In the genomic region with DNA sequence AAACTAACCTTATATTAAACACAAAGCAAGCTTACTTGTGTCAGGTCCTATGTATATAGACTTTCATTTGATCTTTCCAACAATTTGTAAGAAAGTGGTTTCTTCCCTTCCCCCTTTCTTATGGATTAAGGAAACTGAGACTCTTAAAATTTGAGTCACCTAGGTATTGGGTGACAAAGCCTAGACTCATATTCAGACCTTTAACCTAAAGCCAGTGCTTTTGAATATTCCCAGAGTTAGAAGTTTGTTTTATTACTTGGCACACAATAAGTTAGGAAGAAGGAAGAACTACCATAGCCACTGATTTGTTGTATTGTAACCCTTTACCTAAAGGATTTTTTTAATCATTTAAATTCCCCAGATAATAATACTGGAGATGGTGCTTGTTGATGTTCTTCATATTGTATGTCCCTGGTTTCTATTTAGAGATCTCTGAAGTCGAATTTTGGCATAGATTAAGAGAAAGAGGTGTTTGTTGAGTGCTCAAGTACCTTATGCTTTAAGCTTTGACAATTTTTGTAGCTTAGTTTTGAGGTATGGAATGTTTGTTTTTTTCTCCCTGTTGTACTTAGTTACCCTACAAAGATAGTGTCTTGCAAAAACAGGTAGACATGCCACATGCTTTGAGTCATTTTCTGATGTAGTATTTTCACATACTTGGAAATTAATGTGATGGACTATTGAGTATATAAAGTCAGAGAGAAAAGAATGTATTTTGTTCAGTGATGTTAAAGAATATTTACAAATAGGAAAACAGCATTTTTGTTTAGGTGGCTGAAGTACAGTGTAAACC, we compare ENCODE assay signal across 20 cellular contexts. TPM values are rescaled to one million over a fixed set of nuclear protein-coding genes. Genes with fewer than 3 reads are reported as not detected.
DNase-seq lines count a peak whose midpoint lies in the region; ATAC-seq and TF ChIP-seq lines count a peak whose summit lies in the region.
"Had no signal": no experiment of that assay in that cellular context is flagged by ENCODE, and none has a peak within 500 bp of the region (broad histone marks: within the 10 kb centered on the region; RNA-seq: fewer than 3 reads in every experiment).

No MANE protein-coding gene starts in this region.

- no peak for TF ChIP-seq POLR2A in gastroesophageal sphincter (IDR thresholded peaks at IDR 0.05)

- intact Hi-C loops in Calu3 (cut with micrococcal nuclease; ENCODE audit: unreplicated experiment): loop anchor here (10.0 kb wide), 1 partner anchor 524 kb away; no protein-coding TSS in a partner anchor
- intact Hi-C loops in mammary epithelial cell (cut with micrococcal nuclease): no loop called here

- H3K4me1 ChIP-seq in mammary epithelial cell (ENCODE audit: insufficient read depth, low read length) (peaks cover 29% of the 10 kb centered on the region), gastroesophageal sphincter (peaks cover 18 to 100% (median 28%) of the 10 kb centered on the region in 3 donors)

- H3K36me3 ChIP-seq in mammary epithelial cell (ENCODE audit: insufficient read depth, low read length) (peaks cover 7% of the 10 kb centered on the region), gastroesophageal sphincter (no peaks in the 10 kb centered on the region)
- H3K36me3 ChIP-seq: thyroid gland had no signal

- H3K9me3 ChIP-seq in mammary epithelial cell (replicated peaks; ENCODE audit: insufficient read depth, low read length) (no peaks in the 10 kb centered on the region), gastroesophageal sphincter (no peaks in the 10 kb centered on the region)
- H3K9me3 ChIP-seq: thyroid gland had no signal

- H3K27me3 Mint-ChIP-seq in Calu3 (ENCODE audit: unreplicated experiment) (no peaks in the 10 kb centered on the region), mesothelial cell of epicardium (ENCODE audit: low read depth) (no peaks in the 10 kb centered on the region)

- 90% methylated on average over 1 of the region's 1 CpG for WGBS in mammary epithelial cell (ENCODE audit: low coverage, missing lambda C conversion rate)
- 21 to 43% methylated on average over 1 of the region's 1 CpG for WGBS in gastroesophageal sphincter (ENCODE audit: low coverage in 1 of 2), 2 donors

- TF ChIP-seq EP300 in gastroesophageal sphincter (IDR thresholded peaks at IDR 0.05): no peak

- BruUV-seq in Calu3 (replicated peaks; lab: Mats Ljungman, UMichigan): no TSS peak
- BruUV-seq in mammary epithelial cell (replicated peaks; lab: Mats Ljungman, UMichigan): TSS peak; percentile 94

- H3K4me1 Mint-ChIP-seq in Calu3 (ENCODE audit: low read depth, unreplicated experiment) (peaks cover 65% of the 10 kb centered on the region), mesothelial cell of epicardium (peaks cover 73% of the 10 kb centered on the region)

- peaks cover 98% of the 10 kb centered on the region for H3K79me2 ChIP-seq in mammary epithelial cell (ENCODE audit: insufficient read depth, low read length)

- in situ Hi-C loops in mammary epithelial cell (cut with MboI; ENCODE audit: low sequenced_read_pairs in 2 of 2): loop anchor here (10.0 kb wide), 1 partner anchor 76 kb away; no protein-coding TSS in a partner anchor

- peaks cover 19% of the 10 kb centered on the region for H3K36me3 Mint-ChIP-seq in Calu3 (ENCODE audit: insufficient read depth, unreplicated experiment)
- H3K36me3 Mint-ChIP-seq in mesothelial cell of epicardium: peaks cover 2% of the 10 kb centered on the region
- H3K36me3 Mint-ChIP-seq: natural killer cell had no signal

- peak overlapping the region; percentile 51 for H3K4me2 ChIP-seq in mammary epithelial cell (ENCODE audit: insufficient read depth, low read depth, low read length)

- TF ChIP-seq CTCF in Calu3 (IDR thresholded peaks at IDR 0.05; ENCODE audit: unreplicated experiment) (no peak), mammary epithelial cell (conservative IDR thresholded peaks at IDR 0.05 in 1 of 2, IDR thresholded peaks at IDR 0.05 in 1 of 2; ENCODE audit: extremely low read depth in 1 of 2, insufficient read depth in 1 of 2, low read depth in 1 of 2, low read length in 2 of 2) (no peak), mesothelial cell of epicardium (IDR thresholded peaks at IDR 0.05; ENCODE audit: unreplicated experiment) (no peak), gastroesophageal sphincter (IDR thresholded peaks at IDR 0.05) (no peak)

- H3K4me3 Mint-ChIP-seq in Calu3 (ENCODE audit: low read depth, unreplicated experiment) (no peak overlapping the region), mesothelial cell of epicardium (no peak overlapping the region)

- H3K27me3 ChIP-seq in mammary epithelial cell (ENCODE audit: insufficient read depth, low read length) (no peaks in the 10 kb centered on the region), gastroesophageal sphincter (no peaks in the 10 kb centered on the region)
- H3K27me3 ChIP-seq: cardiac muscle cell, thyroid gland had no signal

- H3K27ac Mint-ChIP-seq in Calu3 (ENCODE audit: unreplicated experiment) (peak overlapping the region; percentile 24), mesothelial cell of epicardium (peak overlapping the region; percentile 66)
- H3K27ac Mint-ChIP-seq: activated T-helper 2 cell treated with anti-CD3 and anti-CD28 coated beads, Interferon-gamma antibody, Interleukin-2, Interleukin-4, amounts not matched to agents 10 μg/mL and 5 μg/mL and 100 μg/mL, durations not matched to agents 14 hours and 24 hours and 36 hours had no signal

- dilution Hi-C loops in mammary epithelial cell (cut with HindIII; ENCODE audit: low sequenced_read_pairs): no loop called here

- H3K27ac ChIP-seq in mammary epithelial cell (ENCODE audit: insufficient read depth, low read depth, low read length) (peak overlapping the region; percentile 48), gastroesophageal sphincter (peak overlapping the region in 1 of 4 donors; percentile 17)
- H3K27ac ChIP-seq: cardiac muscle cell, parathyroid adenoma, thyroid gland had no signal

- no peak for ATAC-seq in gastroesophageal sphincter
- ATAC-seq: natural killer cell had no signal

- no peak overlapping the region for H3K9ac ChIP-seq in mammary epithelial cell (ENCODE audit: insufficient read depth, low read length)
- H3K9ac ChIP-seq: parathyroid adenoma had no signal

- CTCF ChIA-PET in Calu3 (lab: Charles Lee) (interaction anchor here (1.4 kb wide), 1 partner anchor 9 kb away, joined by 7 read pairs; no protein-coding TSS in a partner anchor), mammary epithelial cell (lab: Charles Lee; ENCODE audit: low non-redundant PET) (interaction anchor here (0.7 to 0.8 kb wide), 2 partner anchors 10 to 76 kb away, joined by 3 to 5 read pairs; no protein-coding TSS in a partner anchor)

- H2AFZ ChIP-seq in mammary epithelial cell (ENCODE audit: low read depth, low read length): no peak overlapping the region
- H2AFZ ChIP-seq: parathyroid adenoma had no signal

- H3K4me3 ChIP-seq in mammary epithelial cell (replicated peaks in 1 of 3; ENCODE audit: insufficient read depth in 1 of 3, low read depth in 2 of 3, low read length in 3 of 3) (no peak overlapping the region), gastroesophageal sphincter (no peak overlapping the region)
- H3K4me3 ChIP-seq: cardiac muscle cell, thyroid gland had no signal

- H4K20me1 ChIP-seq in mammary epithelial cell (ENCODE audit: insufficient read depth, low read length): no peaks in the 10 kb centered on the region

- H3K9me3 Mint-ChIP-seq in Calu3 (ENCODE audit: low read depth, unreplicated experiment) (no peaks in the 10 kb centered on the region), mesothelial cell of epicardium (no peaks in the 10 kb centered on the region)
- H3K9me3 Mint-ChIP-seq: activated T-helper 2 cell treated with anti-CD3 and anti-CD28 coated beads, Interferon-gamma antibody, Interleukin-2, Interleukin-4, amounts not matched to agents 10 μg/mL and 5 μg/mL and 100 μg/mL, durations not matched to agents 14 hours and 24 hours and 36 hours; natural killer cell had no signal

- DNase-seq in Calu3: no peak
- peak; percentile 47 for DNase-seq in M059J (ENCODE audit: low read depth)
- DNase-seq in mammary epithelial cell: no peak
- no peak for DNase-seq in mesothelial cell of epicardium (ENCODE audit: low spot score in 2 of 2, unreplicated experiment in 2 of 2)
- DNase-seq in COLO668 (lab: John Stamatoyannopoulos, UW; ENCODE audit: unreplicated experiment): no peak
- no peak for DNase-seq in COR-L47 (lab: John Stamatoyannopoulos, UW)
- DNase-seq in T1000 (lab: John Stamatoyannopoulos, UW): no peak
- DNase-seq: activated CD4-positive, alpha-beta T cell treated with anti-CD3 and anti-CD28 coated beads for 48 hours; Kasumi-1; natural killer cell; NCI-H1105; NCI-H2081 treated with DMSO at 0.1 percent for 48 hours; NCI-H510A treated with DMSO at 0.1 percent for 48 hours; SHP77 treated with DMSO at 0.1 percent for 48 hours; stimulated activated naive CD4-positive, alpha-beta T cell treated with Interleukin-2 at 50 U/mL for 16 hours; thyroid gland had no signal

RNA-seq across cellular contexts. Expression of a gene that starts 11.2 kb away (rescaled TPM):
- total RNA-seq in Calu3 (2022): 40.9 and 49.7 TPM in 2 replicates
- 5.8 and 17.6 TPM in 2 replicates for total RNA-seq in M059J (2014; rRNA removed; shearing (Covaris generic))
- total RNA-seq in mammary epithelial cell: 10 to 100 TPM; 16.3 to 38.8 TPM
- polyA plus RNA-seq in mammary epithelial cell: 8.3 TPM
- 34.7 TPM for polyA minus RNA-seq in mammary epithelial cell
- total RNA-seq in mesothelial cell of epicardium: 68.7 to 73.2 TPM (median 71.2 TPM) in 3 replicates
- 10 to 100 TPM; 15.4 to 30.0 (median 26.0) TPM for total RNA-seq in gastroesophageal sphincter
